Comparison of ENCODE assay signal across 14 cellular contexts in genomic region chr20:17651761-17652388, GRCh38. TPM values are rescaled to one million over a fixed set of nuclear protein-coding genes. Genes with fewer than 3 reads are reported as not detected.
DNase-seq lines count a peak whose midpoint lies in the region; ATAC-seq, FAIRE-seq and TF ChIP-seq lines count a peak whose summit lies in the region.
"Had no signal": no experiment of that assay in that cellular context is flagged by ENCODE, and none has a peak within 500 bp of the region (broad histone marks: within the 10 kb centered on the region; RNA-seq: fewer than 3 reads in every experiment).

No MANE protein-coding gene starts in this region.

- no peak overlapping the region for H3K4me3 ChIP-seq in IMR-90 (ENCODE audit: insufficient read depth, low read depth, low read length)
- no peak overlapping the region for H3K4me3 ChIP-seq in H1 (ENCODE audit: extremely low read depth in 1 of 4, insufficient read depth in 2 of 4, low read depth in 3 of 4, low read length in 4 of 4)
- H3K4me3 ChIP-seq in smooth muscle cell: no peak overlapping the region
- H3K4me3 ChIP-seq in CD4-positive, alpha-beta memory T cell (ENCODE audit: low read length in 2 of 2): no peak overlapping the region

- dilution Hi-C loops in IMR-90 (cut with HindIII; ENCODE audit: low sequenced_read_pairs, unreplicated experiment): no loop called here

- H2AK5ac ChIP-seq in IMR-90 (ENCODE audit: low read depth, low read length): no peak overlapping the region
- no peak overlapping the region for H2AK5ac ChIP-seq in H1 (ENCODE audit: low read depth, low read length)

- H4K91ac ChIP-seq in IMR-90 (ENCODE audit: insufficient read depth, low read depth, low read length): no peak overlapping the region
- no peak overlapping the region for H4K91ac ChIP-seq in H1 (replicated peaks; ENCODE audit: insufficient read length, low read length)

- peaks cover 4 to 10% (median 5%) of the 10 kb centered on the region in 4 donors for H3K4me1 Mint-ChIP-seq in CD4-positive, alpha-beta memory T cell

- no peak overlapping the region for H2BK120ac ChIP-seq in IMR-90 (ENCODE audit: low read depth, low read length)
- H2BK120ac ChIP-seq in H1 (replicated peaks; ENCODE audit: low read depth, low read length): no peak overlapping the region

- H2BK5ac ChIP-seq in IMR-90 (ENCODE audit: low read depth, low read length, poor library complexity, severe bottlenecking): no peak overlapping the region
- peak overlapping the region; percentile 66 for H2BK5ac ChIP-seq in H1 (ENCODE audit: low read depth, low read length)

- no peak overlapping the region for H3K27ac Mint-ChIP-seq in CD4-positive, alpha-beta memory T cell

- no peaks in the 10 kb centered on the region for H3K27me3 Mint-ChIP-seq in CD4-positive, alpha-beta memory T cell

- H3K79me2 ChIP-seq in H1 (ENCODE audit: control insufficient read depth in 1 of 2, insufficient read depth in 2 of 2, low read length in 2 of 2) (peaks cover 0 to 80% of the 10 kb centered on the region in 2 experiments; a peak in 3 of 4 replicates), smooth muscle cell (ENCODE audit: low read depth) (peaks cover 100% of the 10 kb centered on the region)

- peaks cover 50% of the 10 kb centered on the region for H3K36me3 ChIP-seq in IMR-90 (ENCODE audit: control insufficient read depth, insufficient read depth, low read length)
- no peaks in the 10 kb centered on the region; a peak in 1 of 8 replicates for H3K36me3 ChIP-seq in H1 (ENCODE audit: control insufficient read depth in 2 of 4, insufficient read depth in 4 of 4, low read length in 3 of 4)
- H3K36me3 ChIP-seq in smooth muscle cell (ENCODE audit: low read depth): no peaks in the 10 kb centered on the region
- no peaks in the 10 kb centered on the region for H3K36me3 ChIP-seq in CD4-positive, alpha-beta memory T cell (ENCODE audit: insufficient read depth, low read length)

- no peak overlapping the region for H3K4me3 Mint-ChIP-seq in CD4-positive, alpha-beta memory T cell

- no peak overlapping the region for H3K14ac ChIP-seq in IMR-90 (replicated peaks; ENCODE audit: low read depth, low read length)
- H3K14ac ChIP-seq in H1 (ENCODE audit: insufficient read length): no peak overlapping the region

- peak; percentile 26 to 72 for DNase-seq in NCI-H524 (lab: John Stamatoyannopoulos, UW)
- DNase-seq in NCI-H524 treated with DMSO at 0.1 percent for 48 hours (lab: John Stamatoyannopoulos, UW): no peak
- DNase-seq in IMR-90: no peak
- no peak for DNase-seq in H1 (ENCODE audit: low read depth in 1 of 2, low spot score in 2 of 2)
- no peak for DNase-seq in smooth muscle cell (lab: John Stamatoyannopoulos, UW; ENCODE audit: unreplicated experiment)
- no peak for DNase-seq in CD4-positive, alpha-beta memory T cell
- no peak for DNase-seq in LoVo (ENCODE audit: low spot score)
- DNase-seq: NCI-H774, T-helper 1 cell had no signal

- no peaks in the 10 kb centered on the region for H3K9me3 Mint-ChIP-seq in CD4-positive, alpha-beta memory T cell
- H3K9me3 Mint-ChIP-seq: brain had no signal

- no CpG with 5 or more reads among the region's 2 CpGs for WGBS in IMR-90 (ENCODE audit: extremely low coverage in 2 of 2, insufficient read length in 1 of 2), 2 experiments
- WGBS in H1 (ENCODE audit: extremely low coverage in 1 of 2, insufficient coverage in 1 of 2, insufficient read length in 1 of 2, insufficient replicate concordance in 2 of 2, low coverage in 1 of 2, low lambda C conversion rate in 2 of 2, missing lambda C conversion rate in 1 of 2), 2 experiments: 95% methylated on average over 2 of the region's 2 CpGs; no CpG with 5 or more reads in 1 of the 2 experiments
- WGBS in smooth muscle cell (ENCODE audit: low lambda C conversion rate): 69% methylated on average over 2 of the region's 2 CpGs

- no peak overlapping the region for H3K56ac ChIP-seq in IMR-90 (ENCODE audit: extremely low read depth, insufficient read depth, low read length)
- H3K56ac ChIP-seq in H1 (replicated peaks; ENCODE audit: insufficient read length, low read depth, low read length): no peak overlapping the region

- H3K27ac ChIP-seq in IMR-90 (ENCODE audit: insufficient read depth, low read length) (no peak overlapping the region; the same call in 1 of the 2 replicates), H1 (ENCODE audit: low read depth, low read length) (no peak overlapping the region), smooth muscle cell (ENCODE audit: low read depth) (peak overlapping the region; percentile 21)
- no peak overlapping the region for H3K27ac ChIP-seq in CD4-positive, alpha-beta memory T cell (ENCODE audit: low read depth, low read length)

- H3K23me2 ChIP-seq in H1 (ENCODE audit: low read depth, low read length): no peaks in the 10 kb centered on the region

- H3K9ac ChIP-seq in IMR-90 (ENCODE audit: low read depth, low read length): no peak overlapping the region
- no peak overlapping the region for H3K9ac ChIP-seq in H1 (replicated peaks in 1 of 4; ENCODE audit: extremely low read depth in 1 of 4, low read depth in 3 of 4, low read length in 3 of 4)
- H3K9ac ChIP-seq in smooth muscle cell (ENCODE audit: low read depth): no peak overlapping the region

- H4K8ac ChIP-seq in IMR-90 (ENCODE audit: low read depth in 2 of 2, low read length in 2 of 2): no peak overlapping the region; a peak in 1 of 4 replicates
- H4K8ac ChIP-seq in H1 (ENCODE audit: extremely low read depth, insufficient read depth, low read length): no peak overlapping the region

- CTCF ChIA-PET in IMR-90 (lab: Yijun Ruan, JAX): no interaction called here
- CTCF ChIA-PET in H1 (lab: Charles Lee; ENCODE audit: partially characterized antibody): interaction anchor here (0.7 to 3.9 kb wide), 11 partner anchors 13 to 287 kb away, joined by 3 to 18 read pairs (median 4); partner anchors contain the start of gene DSTN
- CTCF ChIA-PET in CD4-positive, alpha-beta memory T cell (lab: Charles Lee; ENCODE audit: partially characterized antibody): interaction anchor here (1.0 to 1.4 kb wide), 2 partner anchors 28 to 115 kb away, joined by 3 to 4 read pairs; no protein-coding TSS in a partner anchor

- H3K9me3 ChIP-seq in IMR-90 (ENCODE audit: control insufficient read depth, insufficient read depth, low read length) (no peaks in the 10 kb centered on the region), H1 (ENCODE audit: insufficient read depth in 2 of 2, low read depth in 1 of 2, low read length in 1 of 2) (no peaks in the 10 kb centered on the region), smooth muscle cell (replicated peaks; ENCODE audit: low read depth) (no peaks in the 10 kb centered on the region)
- H3K9me3 ChIP-seq in CD4-positive, alpha-beta memory T cell (ENCODE audit: control insufficient read depth in 1 of 2, low read length in 2 of 2): no peaks in the 10 kb centered on the region

- H3K18ac ChIP-seq in IMR-90 (ENCODE audit: low read depth, low read length) (no peak overlapping the region), H1 (ENCODE audit: extremely low read depth, low read length) (no peak overlapping the region)

- no peak overlapping the region for H4K5ac ChIP-seq in IMR-90 (ENCODE audit: low read depth, low read length)
- no peak overlapping the region for H4K5ac ChIP-seq in H1 (ENCODE audit: insufficient read length, low read depth, low read length)

- FAIRE-seq in H1 (lab: Jason Lieb, UNC): no peak

- H3K36me3 Mint-ChIP-seq in CD4-positive, alpha-beta memory T cell: peaks cover 4 to 5% of the 10 kb centered on the region in 2 donors

- no peak for TF ChIP-seq RAD21 in IMR-90 (IDR thresholded peaks at IDR 0.05; ENCODE audit: low read length)
- TF ChIP-seq RAD21 in H1 (IDR thresholded peaks at IDR 0.05 in 1 of 2, conservative IDR thresholded peaks at IDR 0.05 in 1 of 2; ENCODE audit: low read depth in 2 of 2, low read length in 2 of 2): no peak

- H3K4me2 ChIP-seq in IMR-90 (ENCODE audit: low read depth, low read length) (no peak overlapping the region; the same call in 1 of the 2 replicates), H1 (ENCODE audit: insufficient read depth in 1 of 2, low read depth in 2 of 2, low read length in 2 of 2) (no peak overlapping the region), smooth muscle cell (no peak overlapping the region)

- H2AFZ ChIP-seq in IMR-90 (replicated peaks; ENCODE audit: low read length, poor library complexity) (no peak overlapping the region), H1 (ENCODE audit: low read length) (no peak overlapping the region), smooth muscle cell (ENCODE audit: low read depth) (no peak overlapping the region)

- intact Hi-C loops in IMR-90 (cut with micrococcal nuclease): loop anchor here (5.0 kb wide), 1 partner anchor 285 kb away; no protein-coding TSS in a partner anchor
- intact Hi-C loops in CD4-positive, alpha-beta memory T cell (cut with micrococcal nuclease): loop anchor here (10.0 kb wide), 1 partner anchor 243 kb away; no protein-coding TSS in a partner anchor

- H2AK9ac ChIP-seq in IMR-90 (replicated peaks; ENCODE audit: low read depth, low read length, poor library complexity): no peak overlapping the region

- 0 out of 2 replicates have a peak overlapping the region, but pooled peaks have one; percentile 27 for H2BK12ac ChIP-seq in H1 (ENCODE audit: low read depth, low read length)

- H3K27me3 ChIP-seq in IMR-90 (ENCODE audit: control insufficient read depth, insufficient read depth, low read length): no peaks in the 10 kb centered on the region
- H3K27me3 ChIP-seq in H1 (replicated peaks in 1 of 4; ENCODE audit: control insufficient read depth in 3 of 4, extremely low read depth in 1 of 4, insufficient read depth in 3 of 4, low read length in 3 of 4): no peaks in the 10 kb centered on the region
- H3K27me3 ChIP-seq in smooth muscle cell (ENCODE audit: low read depth): no peaks in the 10 kb centered on the region
- no peaks in the 10 kb centered on the region for H3K27me3 ChIP-seq in CD4-positive, alpha-beta memory T cell (ENCODE audit: insufficient read depth, low read length)

- H3K4ac ChIP-seq in IMR-90 (ENCODE audit: low read depth, low read length) (no peak overlapping the region), H1 (replicated peaks; ENCODE audit: insufficient read length, low read depth, low read length) (no peak overlapping the region)

- no TSS peak for BruUV-seq in IMR-90 (replicated peaks; lab: Mats Ljungman, UMichigan)

- H2BK15ac ChIP-seq in IMR-90 (ENCODE audit: low read depth, low read length) (no peak overlapping the region), H1 (ENCODE audit: low read length) (0 out of 2 replicates have a peak overlapping the region, but pooled peaks have one; percentile 46)

- POLR2A ChIA-PET in IMR-90 (lab: Charles Lee; ENCODE audit: unreplicated experiment): interaction anchor here (0.6 kb wide), 1 partner anchor 18 kb away, joined by 3 read pairs; no protein-coding TSS in a partner anchor
- POLR2A ChIA-PET in H1 (lab: Charles Lee; ENCODE audit: partially characterized antibody): interaction anchor here (1.1 to 1.2 kb wide), 2 partner anchors 30 to 295 kb away, joined by 3 read pairs; partner anchors contain the start of gene RRBP1
- POLR2A ChIA-PET in CD4-positive, alpha-beta memory T cell (lab: Charles Lee; ENCODE audit: partially characterized antibody): no interaction called here

- H4K20me1 ChIP-seq in IMR-90 (ENCODE audit: insufficient read depth, low read length) (peaks cover 99% of the 10 kb centered on the region), H1 (replicated peaks in 1 of 2; ENCODE audit: control insufficient read depth in 1 of 2, insufficient read depth in 2 of 2, low read length in 2 of 2) (peaks cover 6 to 27% of the 10 kb centered on the region in 2 experiments), smooth muscle cell (ENCODE audit: low read depth) (peaks cover 100% of the 10 kb centered on the region)

- peaks cover 21% of the 10 kb centered on the region; the same call in 1 of the 2 replicates for H3K9me1 ChIP-seq in IMR-90 (ENCODE audit: insufficient read depth, low read length)

- H3F3A ChIP-seq in smooth muscle cell (ENCODE audit: low read depth): peaks cover 20% of the 10 kb centered on the region

- no peak overlapping the region for H2BK20ac ChIP-seq in IMR-90 (ENCODE audit: low read depth, low read length)
- no peak overlapping the region for H2BK20ac ChIP-seq in H1 (ENCODE audit: low read length)

- H3K79me1 ChIP-seq in IMR-90 (ENCODE audit: low read depth in 1 of 2, low read length in 2 of 2) (peaks cover 25 to 96% of the 10 kb centered on the region in 2 experiments), H1 (ENCODE audit: low read depth, low read length) (peaks cover 35% of the 10 kb centered on the region)

- peak; percentile 48 for ATAC-seq in IMR-90 (ENCODE audit: low read depth)
- no peak for ATAC-seq in HG03442 (IDR thresholded peaks at IDR 0.05; ENCODE audit: unreplicated experiment)

- no peak for TF ChIP-seq EP300 in H1 (IDR thresholded peaks at IDR 0.05; ENCODE audit: borderline replicate concordance in 1 of 2, low read depth in 2 of 2, low read length in 2 of 2)

- H3K4me1 ChIP-seq in IMR-90 (ENCODE audit: control insufficient read depth, insufficient read depth, low read length): peaks cover 44% of the 10 kb centered on the region
- peaks cover 8 to 12% (median 10%) of the 10 kb centered on the region in 4 experiments; a peak in 6 of 7 replicates for H3K4me1 ChIP-seq in H1 (replicated peaks in 1 of 4; ENCODE audit: control insufficient read depth in 3 of 4, insufficient read depth in 4 of 4, low read length in 3 of 4)
- H3K4me1 ChIP-seq in smooth muscle cell (ENCODE audit: low read depth): peaks cover 18% of the 10 kb centered on the region
- no peaks in the 10 kb centered on the region for H3K4me1 ChIP-seq in CD4-positive, alpha-beta memory T cell (ENCODE audit: insufficient read depth, low read length)

- in situ Hi-C loops in IMR-90 (cut with MboI; ENCODE audit: low sequenced_read_pairs): no loop called here

- no peak for TF ChIP-seq CTCF in IMR-90 (conservative IDR thresholded peaks at IDR 0.05; ENCODE audit: low read depth, low read length)
- no peak for TF ChIP-seq CTCF in H1 (IDR thresholded peaks at IDR 0.05; ENCODE audit: control extremely low read depth in 1 of 3, insufficient read depth in 1 of 3, low read depth in 1 of 3, low read length in 3 of 3)
- no peak for TF ChIP-seq CTCF in smooth muscle cell (IDR thresholded peaks at IDR 0.05; ENCODE audit: borderline replicate concordance, insufficient read depth, poor library complexity, severe bottlenecking)

- H3K23ac ChIP-seq in IMR-90 (ENCODE audit: low read depth, low read length): no peak overlapping the region
- no peak overlapping the region for H3K23ac ChIP-seq in H1 (ENCODE audit: insufficient read length)

- no peak for TF ChIP-seq POLR2A in IMR-90 (IDR thresholded peaks at IDR 0.05; ENCODE audit: low read depth, low read length)
- no peak for TF ChIP-seq POLR2A in H1 (IDR thresholded peaks at IDR 0.05; ENCODE audit: control extremely low read depth in 1 of 2, low read depth in 2 of 2, low read length in 2 of 2)

RNA-seq across cellular contexts. Expression of gene RRBP1, which starts 30.2 kb away (rescaled TPM):
- total RNA-seq in IMR-90 (2012; rRNA removed) (90.2 and 99.7 TPM in 2 replicates), smooth muscle cell (142 and 180 TPM in 2 replicates)
- polyA plus RNA-seq in IMR-90 (2012; rRNA removed) (135 and 136 TPM in 2 replicates), H1 (2011; rRNA removed) (15.9 and 20.2 TPM in 2 replicates), smooth muscle cell (224 and 226 TPM in 2 replicates)
- polyA plus RNA-seq in IMR-90 (2012; cell fraction: cytosol; rRNA removed): 134 and 143 TPM in 2 replicates
- polyA plus RNA-seq in IMR-90 (2012; cell fraction: nucleus; rRNA removed; ENCODE audit: low replicate concordance): 216 and 234 TPM in 2 replicates
- 153 and 157 TPM in 2 replicates for total RNA-seq in H1 (2021; fragmentation: NEBNext Ultra II Directional; extraction: Animal tissue kit (Norgen Biotek cat#: 25700))
- polyA plus RNA-seq in H1 (2011; cell fraction: cytosol; rRNA removed): 37.4 TPM
- 71.6 TPM for polyA plus RNA-seq in H1 (2011; cell fraction: nucleus; rRNA removed)
- 82.9 to 111 TPM (median 107 TPM) in 4 replicates for polyA plus RNA-seq in H1 (2012, experiment 1 of 2)
- polyA plus RNA-seq in H1 (2012, experiment 2 of 2): 24.2 TPM
- polyA plus RNA-seq in H1 (2013, experiment 1 of 2): 178 TPM
- 185 TPM for polyA plus RNA-seq in H1 (2013, experiment 2 of 2)
- polyA minus RNA-seq in H1 (2011; rRNA and poly(A)+ RNA removed): 25.7 and 32.9 TPM in 2 replicates
- polyA minus RNA-seq in H1 (2011; cell fraction: cytosol; rRNA and poly(A)+ RNA removed): 45.1 TPM
- 40.6 TPM for polyA minus RNA-seq in H1 (2011; cell fraction: nucleus; rRNA and poly(A)+ RNA removed)
- total RNA-seq in CD4-positive, alpha-beta memory T cell: 10 to 100 TPM; 28.0 to 33.7 TPM
- 10 to 100 TPM in 1 of 2 donors, under 1 TPM in 1; 0.63 to 13.9 TPM for polyA plus RNA-seq in CD4-positive, alpha-beta memory T cell

RNA-seq across cellular contexts. Expression of gene BANF2, which starts 47.9 kb away (rescaled TPM):
- total RNA-seq in IMR-90 (2012; rRNA removed) (not detected in 2 replicates), smooth muscle cell (not detected in 2 replicates)
- polyA plus RNA-seq in IMR-90 (2012; rRNA removed) (not detected in 2 replicates), H1 (2011; rRNA removed) (not detected in 2 replicates), smooth muscle cell (not detected in 2 replicates)
- not detected in 2 replicates for polyA plus RNA-seq in IMR-90 (2012; cell fraction: cytosol; rRNA removed)
- not detected in 2 replicates for polyA plus RNA-seq in IMR-90 (2012; cell fraction: nucleus; rRNA removed; ENCODE audit: low replicate concordance)
- total RNA-seq in H1 (2021; fragmentation: NEBNext Ultra II Directional; extraction: Animal tissue kit (Norgen Biotek cat#: 25700)): not detected in 2 replicates
- not detected for polyA plus RNA-seq in H1 (2011; cell fraction: cytosol; rRNA removed)
- not detected for polyA plus RNA-seq in H1 (2011; cell fraction: nucleus; rRNA removed)
- polyA plus RNA-seq in H1 (2012, experiment 1 of 2): not detected in 4 replicates
- polyA plus RNA-seq in H1 (2012, experiment 2 of 2): not detected
- not detected for polyA plus RNA-seq in H1 (2013, experiment 1 of 2)
- not detected for polyA plus RNA-seq in H1 (2013, experiment 2 of 2)
- not detected in 2 replicates for polyA minus RNA-seq in H1 (2011; rRNA and poly(A)+ RNA removed)
- polyA minus RNA-seq in H1 (2011; cell fraction: cytosol; rRNA and poly(A)+ RNA removed): not detected
- not detected for polyA minus RNA-seq in H1 (2011; cell fraction: nucleus; rRNA and poly(A)+ RNA removed)
- not detected for total RNA-seq in CD4-positive, alpha-beta memory T cell
- not detected for polyA plus RNA-seq in CD4-positive, alpha-beta memory T cell
- total RNA-seq: LHCN-M2, lung microvascular endothelial cell, renal cortical epithelial cell had no signal

Comparison
In these comparisons a context has a peak if more than half of its experiments do, and no peak if none do; other contexts are left out.
1. DNase-seq: peak in NCI-H524 (2 of 2); none in NCI-H524 treated with DMSO at 0.1 percent for 48 hours (single experiment), IMR-90 (single experiment), H1 (0 of 2), smooth muscle cell (single experiment), CD4-positive, alpha-beta memory T cell (0 of 5) and LoVo (single experiment).